ENCODE assay signal across 25 cellular contexts in genomic region chr5:118946138-118946537, GRCh38. TPM values are rescaled to one million over a fixed set of nuclear protein-coding genes. Genes with fewer than 3 reads are reported as not detected.
DNase-seq lines count a peak whose midpoint lies in the region; ATAC-seq and TF ChIP-seq lines count a peak whose summit lies in the region.
"Had no signal": no experiment of that assay in that cellular context is flagged by ENCODE, and none has a peak within 500 bp of the region (broad histone marks: within the 10 kb centered on the region; RNA-seq: fewer than 3 reads in every experiment).

No MANE protein-coding gene starts in this region.

- CTCF ChIA-PET in MCF 10A (lab: Yijun Ruan, JAX) = interaction anchor here (1.5 kb wide), 1 partner anchor 10 kb away, joined by 7 read pairs; no protein-coding TSS in a partner anchor
- CTCF ChIA-PET in mammary epithelial cell (lab: Charles Lee; ENCODE audit: low non-redundant PET) = no interaction called here
- CTCF ChIA-PET in WTC11 (lab: Charles Lee) = interaction anchor here (1.1 to 1.6 kb wide), 2 partner anchors 10 to 42 kb away, joined by 3 to 4 read pairs; no protein-coding TSS in a partner anchor

- H3K4me3 Mint-ChIP-seq in MCF 10A (ENCODE audit: unreplicated experiment) = no peak overlapping the region
- no peak overlapping the region for H3K4me3 Mint-ChIP-seq in WTC11
- H3K4me3 Mint-ChIP-seq: CD4-positive, alpha-beta T cell; HFFc6 had no signal

- dilution Hi-C loops in mammary epithelial cell (cut with HindIII; ENCODE audit: low sequenced_read_pairs) = no loop called here

- no peak for TF ChIP-seq CTCF in MCF 10A (IDR thresholded peaks at IDR 0.05; ENCODE audit: unreplicated experiment)
- no peak for TF ChIP-seq CTCF in mammary epithelial cell (conservative IDR thresholded peaks at IDR 0.05 in 1 of 2, IDR thresholded peaks at IDR 0.05 in 1 of 2; ENCODE audit: extremely low read depth in 1 of 2, insufficient read depth in 1 of 2, low read depth in 1 of 2, low read length in 2 of 2)
- no peak for TF ChIP-seq CTCF in WTC11 (IDR thresholded peaks at IDR 0.05)
- no peak for TF ChIP-seq CTCF in mucosa of descending colon (IDR thresholded peaks at IDR 0.05)

- H2AFZ ChIP-seq in mammary epithelial cell (ENCODE audit: low read depth, low read length) = no peak overlapping the region

- no peaks in the 10 kb centered on the region for H3K4me1 ChIP-seq in mammary epithelial cell (ENCODE audit: insufficient read depth, low read length)
- H3K4me1 ChIP-seq in mucosa of descending colon (ENCODE audit: low read depth) = no peaks in the 10 kb centered on the region
- H3K4me1 ChIP-seq: BLaER1 treated with 17β-estradiol and CSF1 and Interleukin-3, amounts not matched to agents 10 nM and 100 nM; SJCRH30 had no signal

- no peak for DNase-seq in MCF 10A (ENCODE audit: unreplicated experiment)
- no peak for DNase-seq in mammary epithelial cell
- peak; percentile 13 for DNase-seq in NCI-H69 (lab: John Stamatoyannopoulos, UW)
- no peak for DNase-seq in WTC11 (ENCODE audit: low spot score)
- DNase-seq in fibroblast of the conjunctiva (ENCODE audit: low read depth) = peak; percentile 4
- no peak for DNase-seq in mucosa of descending colon
- DNase-seq in cardiac septum (ENCODE audit: low spot score) = no peak
- DNase-seq: AML-193; CD4-positive, alpha-beta T cell; H7; HFFc6; Karpas-422; NCI-H1092 treated with DMSO at 0.1 percent for 48 hours; NCI-H1436; NCI-H2029; NCI-H446; NCI-H526; PC-3; SJCRH30; T-helper 1 cell had no signal

- H3K27me3 Mint-ChIP-seq in MCF 10A (ENCODE audit: insufficient read depth, unreplicated experiment) (no peaks in the 10 kb centered on the region), WTC11 (ENCODE audit: low read depth) (no peaks in the 10 kb centered on the region)
- H3K27me3 Mint-ChIP-seq: CD4-positive, alpha-beta T cell had no signal

- H3K4me1 Mint-ChIP-seq in MCF 10A (ENCODE audit: insufficient read depth, unreplicated experiment) (peaks cover 5% of the 10 kb centered on the region), WTC11 (peaks cover 36% of the 10 kb centered on the region)

- no peaks in the 10 kb centered on the region for H3K27me3 ChIP-seq in mammary epithelial cell (ENCODE audit: insufficient read depth, low read length)
- H3K27me3 ChIP-seq: BLaER1 treated with 17β-estradiol and CSF1 and Interleukin-3, amounts not matched to agents 10 nM and 100 nM; SJCRH30 had no signal

- H3K36me3 Mint-ChIP-seq in MCF 10A (ENCODE audit: insufficient read depth, unreplicated experiment) = no peaks in the 10 kb centered on the region
- peaks cover 13% of the 10 kb centered on the region; the same call in 1 of the 2 replicates for H3K36me3 Mint-ChIP-seq in WTC11

- H3K79me2 ChIP-seq in mammary epithelial cell (ENCODE audit: insufficient read depth, low read length) = no peaks in the 10 kb centered on the region

- WGBS in mammary epithelial cell (ENCODE audit: low coverage, missing lambda C conversion rate) = 86% methylated on average over 1 of the region's 1 CpG

- H3K4me3 ChIP-seq in mammary epithelial cell (replicated peaks in 1 of 3; ENCODE audit: insufficient read depth in 1 of 3, low read depth in 2 of 3, low read length in 3 of 3) (no peak overlapping the region), mucosa of descending colon (no peak overlapping the region)
- H3K4me3 ChIP-seq: BLaER1 treated with 17β-estradiol and CSF1 and Interleukin-3, amounts not matched to agents 10 nM and 100 nM; SJCRH30 had no signal

- H3K9me3 Mint-ChIP-seq in MCF 10A (ENCODE audit: unreplicated experiment) (no peaks in the 10 kb centered on the region), WTC11 (no peaks in the 10 kb centered on the region)
- H3K9me3 Mint-ChIP-seq: CD4-positive, alpha-beta T cell; HFFc6 had no signal

- H3K4me2 ChIP-seq in mammary epithelial cell (ENCODE audit: insufficient read depth, low read depth, low read length) = no peak overlapping the region
- H3K4me2 ChIP-seq: BLaER1 treated with 17β-estradiol and CSF1 and Interleukin-3, amounts not matched to agents 10 nM and 100 nM had no signal

- H3K27ac Mint-ChIP-seq in MCF 10A (ENCODE audit: low read depth, unreplicated experiment) (peak overlapping the region; percentile 16), WTC11 (0 out of 2 replicates have a peak overlapping the region, but pooled peaks have one; percentile 16)
- H3K27ac Mint-ChIP-seq: CD4-positive, alpha-beta T cell; HFFc6 had no signal

- no TSS peak for BruUV-seq in MCF 10A (replicated peaks; lab: Mats Ljungman, UMichigan)
- BruUV-seq in mammary epithelial cell (replicated peaks; lab: Mats Ljungman, UMichigan) = no TSS peak

- H3K36me3 ChIP-seq in mammary epithelial cell (ENCODE audit: insufficient read depth, low read length) = no peaks in the 10 kb centered on the region
- H3K36me3 ChIP-seq in mucosa of descending colon (ENCODE audit: low read depth) = no peaks in the 10 kb centered on the region
- H3K36me3 ChIP-seq: SJCRH30 had no signal

- H4K20me1 ChIP-seq in mammary epithelial cell (ENCODE audit: insufficient read depth, low read length) = no peaks in the 10 kb centered on the region
- H4K20me1 ChIP-seq: BLaER1 treated with 17β-estradiol and CSF1 and Interleukin-3, amounts not matched to agents 10 nM and 100 nM had no signal

- in situ Hi-C loops in mammary epithelial cell (cut with MboI; ENCODE audit: low sequenced_read_pairs in 2 of 2) = no loop called here

- no peak overlapping the region for H3K27ac ChIP-seq in mammary epithelial cell (ENCODE audit: insufficient read depth, low read depth, low read length)
- H3K27ac ChIP-seq: BLaER1 treated with 17β-estradiol and CSF1 and Interleukin-3, amounts not matched to agents 10 nM and 100 nM; HL-60; SJCRH30 had no signal

- no peak overlapping the region for H3K9ac ChIP-seq in mammary epithelial cell (ENCODE audit: insufficient read depth, low read length)
- H3K9ac ChIP-seq: BLaER1 treated with 17β-estradiol and CSF1 and Interleukin-3, amounts not matched to agents 10 nM and 100 nM had no signal

- intact Hi-C loops in MCF 10A (cut with micrococcal nuclease) (no loop called here), mammary epithelial cell (cut with micrococcal nuclease) (no loop called here), mucosa of descending colon (cut with DNase I, micrococcal nuclease) (no loop called here), cardiac septum (cut with DNase I) (no loop called here)

- H3K9me3 ChIP-seq in mammary epithelial cell (replicated peaks; ENCODE audit: insufficient read depth, low read length) = no peaks in the 10 kb centered on the region
- no peaks in the 10 kb centered on the region for H3K9me3 ChIP-seq in mucosa of descending colon
- H3K9me3 ChIP-seq: BLaER1 treated with 17β-estradiol and CSF1 and Interleukin-3, amounts not matched to agents 10 nM and 100 nM; SJCRH30 had no signal

- POLR2A ChIA-PET in MCF 10A (lab: Yijun Ruan, JAX) (no interaction called here), WTC11 (lab: Charles Lee) (no interaction called here)

- ATAC-seq in WTC11 = no peak
- ATAC-seq in HG03045 (IDR thresholded peaks at IDR 0.05; ENCODE audit: unreplicated experiment) = no peak
- no peak for ATAC-seq in mucosa of descending colon
- ATAC-seq: PC-3, Right ventricle myocardium inferior, SK-N-SH treated with all-trans-retinoic acid at 6 μM for 48 hours had no signal

TF ChIP-seq in WTC11, 78 proteins besides CTCF, POLR2A, EP300 and RAD21 (continues in another document):
- TF ChIP-seq ZNF416 (CRISPR knock-in tag; IDR thresholded peaks at IDR 0.05) (no peak), TEAD4 (CRISPR knock-in tag; IDR thresholded peaks at IDR 0.05) (no peak), MAX (CRISPR knock-in tag; IDR thresholded peaks at IDR 0.05) (no peak), ZNF396 (CRISPR knock-in tag; IDR thresholded peaks at IDR 0.05; ENCODE audit: borderline replicate concordance) (no peak), ZNF232 (CRISPR knock-in tag; IDR thresholded peaks at IDR 0.05) (no peak), MYBL2 (CRISPR knock-in tag; IDR thresholded peaks at IDR 0.05) (no peak), ZNF671 (CRISPR knock-in tag; IDR thresholded peaks at IDR 0.05) (no peak), IRF2 (CRISPR knock-in tag; IDR thresholded peaks at IDR 0.05; ENCODE audit: borderline replicate concordance, low read depth) (no peak), USF1 (CRISPR knock-in tag; IDR thresholded peaks at IDR 0.05) (no peak)
- TF ChIP-seq, protein P1, sequence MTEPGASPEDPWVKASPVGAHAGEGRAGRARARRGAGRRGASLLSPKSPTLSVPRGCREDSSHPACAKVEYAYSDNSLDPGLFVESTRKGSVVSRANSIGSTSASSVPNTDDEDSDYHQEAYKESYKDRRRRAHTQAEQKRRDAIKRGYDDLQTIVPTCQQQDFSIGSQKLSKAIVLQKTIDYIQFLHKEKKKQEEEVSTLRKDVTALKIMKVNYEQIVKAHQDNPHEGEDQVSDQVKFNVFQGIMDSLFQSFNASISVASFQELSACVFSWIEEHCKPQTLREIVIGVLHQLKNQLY (CRISPR knock-in tag; IDR thresholded peaks at IDR 0.05) = no peak

RNA-seq across cellular contexts. Expression of gene DTWD2, which starts 42.2 kb away (rescaled TPM):
- total RNA-seq in MCF 10A (2022) = 10.1 and 10.5 TPM in 2 replicates
- total RNA-seq in mammary epithelial cell = 1 to 10 TPM; 6.1 to 9.5 TPM
- polyA plus RNA-seq in mammary epithelial cell = 3.3 TPM
- 1.4 TPM for polyA minus RNA-seq in mammary epithelial cell
- total RNA-seq in WTC11 (2021) = 10.3 to 13.1 TPM (median 10.4 TPM) in 3 replicates
- total RNA-seq in mucosa of descending colon = 10 to 100 TPM in 1 of 3 donors, 1 to 10 TPM in 2; 5.8 to 11.4 (median 9.2) TPM
- 10.1 TPM for total RNA-seq in cardiac septum

Comparison
In these comparisons a context has a peak if more than half of its experiments do, and no peak if none do; other contexts are left out.
1. DNase-seq: peak in NCI-H69 (single experiment) and fibroblast of the conjunctiva (single experiment); none in MCF 10A (single experiment), mammary epithelial cell (single experiment), WTC11 (single experiment), mucosa of descending colon (0 of 3) and cardiac septum (single experiment).